Comparison of ENCODE assay signal across 1 cellular context in the genomic region with DNA sequence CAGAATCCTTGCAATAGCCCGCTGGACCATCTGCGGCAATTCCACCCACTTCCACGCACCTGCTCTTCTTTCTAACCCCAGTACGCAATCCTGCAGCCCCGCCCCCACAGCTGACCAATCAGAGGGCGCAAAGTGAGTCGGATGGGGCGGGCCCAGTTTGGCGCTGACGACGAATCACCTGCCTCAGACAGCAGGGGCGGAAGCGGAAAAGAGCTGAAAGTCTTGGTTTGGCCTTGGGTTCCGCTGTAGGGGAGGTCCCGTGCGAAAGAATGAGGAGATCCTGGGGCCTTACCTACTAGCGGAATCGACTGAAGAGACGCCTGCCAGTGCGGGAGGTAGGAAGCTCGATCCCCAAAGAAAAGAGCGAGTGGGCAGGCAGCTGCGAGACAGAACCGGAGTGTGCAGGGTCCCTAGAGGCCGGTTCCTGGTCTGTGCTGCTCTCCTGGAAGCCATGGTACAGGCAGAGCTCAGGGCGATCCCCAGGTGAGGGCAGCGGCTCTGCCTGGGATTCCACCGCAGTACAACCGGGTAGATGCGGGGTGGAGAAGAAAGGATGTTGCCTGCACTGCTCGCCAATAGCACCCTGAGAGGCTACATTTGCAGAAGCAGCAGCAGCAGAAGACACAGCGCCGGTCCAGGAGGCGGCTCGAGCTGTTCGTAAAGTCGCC.
A peak's percentile ranks its signal among the peaks of the same experiment; 100 is the strongest.
TF ChIP-seq lines count a peak whose summit lies in the region.

Gene TMEM184C (plus strand): TSS at position 225 of the 668 bp plus-strand sequence. CDS start 560 bp downstream, outside the sequence.

TF ChIP-seq in HepG2, 621 proteins besides CTCF, POLR2A, EP300 and RAD21 (continued from another document and continues in another):
- peak; percentile 13; the same call in 1 of the 2 replicates for TF ChIP-seq HOMEZ (CRISPR knock-in tag; IDR thresholded peaks at IDR 0.05; ENCODE audit: low read depth)
- no peak for TF ChIP-seq ATAD3A (CRISPR knock-in tag; IDR thresholded peaks at IDR 0.05)
- no peak for TF ChIP-seq SRSF4 (IDR thresholded peaks at IDR 0.05; ENCODE audit: low read depth, low read length, poor library complexity, severe bottlenecking)
- TF ChIP-seq HHEX (CRISPR knock-in tag; IDR thresholded peaks at IDR 0.05) = no peak
- no peak for TF ChIP-seq ZBTB8A (CRISPR knock-in tag; IDR thresholded peaks at IDR 0.05; ENCODE audit: borderline replicate concordance, low read depth)
- TF ChIP-seq, protein P1, sequence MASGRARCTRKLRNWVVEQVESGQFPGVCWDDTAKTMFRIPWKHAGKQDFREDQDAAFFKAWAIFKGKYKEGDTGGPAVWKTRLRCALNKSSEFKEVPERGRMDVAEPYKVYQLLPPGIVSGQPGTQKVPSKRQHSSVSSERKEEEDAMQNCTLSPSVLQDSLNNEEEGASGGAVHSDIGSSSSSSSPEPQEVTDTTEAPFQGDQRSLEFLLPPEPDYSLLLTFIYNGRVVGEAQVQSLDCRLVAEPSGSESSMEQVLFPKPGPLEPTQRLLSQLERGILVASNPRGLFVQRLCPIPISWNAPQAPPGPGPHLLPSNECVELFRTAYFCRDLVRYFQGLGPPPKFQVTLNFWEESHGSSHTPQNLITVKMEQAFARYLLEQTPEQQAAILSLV (CRISPR knock-in tag; IDR thresholded peaks at IDR 0.05; ENCODE audit: borderline replicate concordance) = peak; percentile 88; the same call in 1 of the 2 replicates
- TF ChIP-seq NPAS2 (CRISPR knock-in tag; IDR thresholded peaks at IDR 0.05; ENCODE audit: borderline replicate concordance) = no peak
- TF ChIP-seq, protein P2, sequence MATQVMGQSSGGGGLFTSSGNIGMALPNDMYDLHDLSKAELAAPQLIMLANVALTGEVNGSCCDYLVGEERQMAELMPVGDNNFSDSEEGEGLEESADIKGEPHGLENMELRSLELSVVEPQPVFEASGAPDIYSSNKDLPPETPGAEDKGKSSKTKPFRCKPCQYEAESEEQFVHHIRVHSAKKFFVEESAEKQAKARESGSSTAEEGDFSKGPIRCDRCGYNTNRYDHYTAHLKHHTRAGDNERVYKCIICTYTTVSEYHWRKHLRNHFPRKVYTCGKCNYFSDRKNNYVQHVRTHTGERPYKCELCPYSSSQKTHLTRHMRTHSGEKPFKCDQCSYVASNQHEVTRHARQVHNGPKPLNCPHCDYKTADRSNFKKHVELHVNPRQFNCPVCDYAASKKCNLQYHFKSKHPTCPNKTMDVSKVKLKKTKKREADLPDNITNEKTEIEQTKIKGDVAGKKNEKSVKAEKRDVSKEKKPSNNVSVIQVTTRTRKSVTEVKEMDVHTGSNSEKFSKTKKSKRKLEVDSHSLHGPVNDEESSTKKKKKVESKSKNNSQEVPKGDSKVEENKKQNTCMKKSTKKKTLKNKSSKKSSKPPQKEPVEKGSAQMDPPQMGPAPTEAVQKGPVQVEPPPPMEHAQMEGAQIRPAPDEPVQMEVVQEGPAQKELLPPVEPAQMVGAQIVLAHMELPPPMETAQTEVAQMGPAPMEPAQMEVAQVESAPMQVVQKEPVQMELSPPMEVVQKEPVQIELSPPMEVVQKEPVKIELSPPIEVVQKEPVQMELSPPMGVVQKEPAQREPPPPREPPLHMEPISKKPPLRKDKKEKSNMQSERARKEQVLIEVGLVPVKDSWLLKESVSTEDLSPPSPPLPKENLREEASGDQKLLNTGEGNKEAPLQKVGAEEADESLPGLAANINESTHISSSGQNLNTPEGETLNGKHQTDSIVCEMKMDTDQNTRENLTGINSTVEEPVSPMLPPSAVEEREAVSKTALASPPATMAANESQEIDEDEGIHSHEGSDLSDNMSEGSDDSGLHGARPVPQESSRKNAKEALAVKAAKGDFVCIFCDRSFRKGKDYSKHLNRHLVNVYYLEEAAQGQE (IDR thresholded peaks at IDR 0.05; ENCODE audit: borderline replicate concordance in 1 of 2, low read depth in 1 of 2, low read length in 2 of 2) = 0 out of 4 replicates have a peak, but pooled peaks of 1 of the 2 experiments have one; percentile 41
- no peak for TF ChIP-seq SAFB2 (CRISPR knock-in tag; IDR thresholded peaks at IDR 0.05; ENCODE audit: borderline replicate concordance, low read depth)
- no peak for TF ChIP-seq HMGA1 (CRISPR knock-in tag; conservative IDR thresholded peaks at IDR 0.05)
- TF ChIP-seq MATR3 (CRISPR knock-in tag; IDR thresholded peaks at IDR 0.05) = no peak
- no peak for TF ChIP-seq MED13 (CRISPR knock-in tag; IDR thresholded peaks at IDR 0.05)
- TF ChIP-seq KDM2A (CRISPR knock-in tag; IDR thresholded peaks at IDR 0.05; ENCODE audit: borderline replicate concordance, low read depth) = peak; percentile 78
- no peak for TF ChIP-seq MAF1 (CRISPR knock-in tag; IDR thresholded peaks at IDR 0.05; ENCODE audit: borderline replicate concordance)
- TF ChIP-seq HOXD1 (CRISPR knock-in tag; IDR thresholded peaks at IDR 0.05) = 0 out of 2 replicates have a peak, but pooled peaks have one; percentile 43
- TF ChIP-seq ZNF746 (CRISPR knock-in tag; IDR thresholded peaks at IDR 0.05) = 0 out of 2 replicates have a peak, but pooled peaks have one; percentile 23
- TF ChIP-seq ZNF484 (CRISPR knock-in tag; IDR thresholded peaks at IDR 0.05; ENCODE audit: borderline replicate concordance, low read depth) = no peak
- no peak for TF ChIP-seq ZSCAN30 (CRISPR knock-in tag; IDR thresholded peaks at IDR 0.05)
- TF ChIP-seq MYNN (CRISPR knock-in tag; IDR thresholded peaks at IDR 0.05; ENCODE audit: low read depth) = no peak
- TF ChIP-seq, protein P3, sequence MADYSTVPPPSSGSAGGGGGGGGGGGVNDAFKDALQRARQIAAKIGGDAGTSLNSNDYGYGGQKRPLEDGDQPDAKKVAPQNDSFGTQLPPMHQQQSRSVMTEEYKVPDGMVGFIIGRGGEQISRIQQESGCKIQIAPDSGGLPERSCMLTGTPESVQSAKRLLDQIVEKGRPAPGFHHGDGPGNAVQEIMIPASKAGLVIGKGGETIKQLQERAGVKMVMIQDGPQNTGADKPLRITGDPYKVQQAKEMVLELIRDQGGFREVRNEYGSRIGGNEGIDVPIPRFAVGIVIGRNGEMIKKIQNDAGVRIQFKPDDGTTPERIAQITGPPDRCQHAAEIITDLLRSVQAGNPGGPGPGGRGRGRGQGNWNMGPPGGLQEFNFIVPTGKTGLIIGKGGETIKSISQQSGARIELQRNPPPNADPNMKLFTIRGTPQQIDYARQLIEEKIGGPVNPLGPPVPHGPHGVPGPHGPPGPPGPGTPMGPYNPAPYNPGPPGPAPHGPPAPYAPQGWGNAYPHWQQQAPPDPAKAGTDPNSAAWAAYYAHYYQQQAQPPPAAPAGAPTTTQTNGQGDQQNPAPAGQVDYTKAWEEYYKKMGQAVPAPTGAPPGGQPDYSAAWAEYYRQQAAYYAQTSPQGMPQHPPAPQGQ (CRISPR knock-in tag; IDR thresholded peaks at IDR 0.05; ENCODE audit: borderline replicate concordance) = no peak
- no peak for TF ChIP-seq REL (CRISPR knock-in tag; conservative IDR thresholded peaks at IDR 0.05)
- peak; percentile 22; the same call in 1 of the 2 replicates for TF ChIP-seq MEF2D (CRISPR knock-in tag; IDR thresholded peaks at IDR 0.05)
- TF ChIP-seq ETV5 (CRISPR knock-in tag; IDR thresholded peaks at IDR 0.05; ENCODE audit: borderline replicate concordance) = no peak; the same call in 1 of the 2 replicates
- peak; percentile 95 for TF ChIP-seq ARID4A (CRISPR knock-in tag; IDR thresholded peaks at IDR 0.05; ENCODE audit: borderline replicate concordance)
- TF ChIP-seq HDAC1 (CRISPR knock-in tag; IDR thresholded peaks at IDR 0.05) = peak; percentile 78
- TF ChIP-seq, protein P4, sequence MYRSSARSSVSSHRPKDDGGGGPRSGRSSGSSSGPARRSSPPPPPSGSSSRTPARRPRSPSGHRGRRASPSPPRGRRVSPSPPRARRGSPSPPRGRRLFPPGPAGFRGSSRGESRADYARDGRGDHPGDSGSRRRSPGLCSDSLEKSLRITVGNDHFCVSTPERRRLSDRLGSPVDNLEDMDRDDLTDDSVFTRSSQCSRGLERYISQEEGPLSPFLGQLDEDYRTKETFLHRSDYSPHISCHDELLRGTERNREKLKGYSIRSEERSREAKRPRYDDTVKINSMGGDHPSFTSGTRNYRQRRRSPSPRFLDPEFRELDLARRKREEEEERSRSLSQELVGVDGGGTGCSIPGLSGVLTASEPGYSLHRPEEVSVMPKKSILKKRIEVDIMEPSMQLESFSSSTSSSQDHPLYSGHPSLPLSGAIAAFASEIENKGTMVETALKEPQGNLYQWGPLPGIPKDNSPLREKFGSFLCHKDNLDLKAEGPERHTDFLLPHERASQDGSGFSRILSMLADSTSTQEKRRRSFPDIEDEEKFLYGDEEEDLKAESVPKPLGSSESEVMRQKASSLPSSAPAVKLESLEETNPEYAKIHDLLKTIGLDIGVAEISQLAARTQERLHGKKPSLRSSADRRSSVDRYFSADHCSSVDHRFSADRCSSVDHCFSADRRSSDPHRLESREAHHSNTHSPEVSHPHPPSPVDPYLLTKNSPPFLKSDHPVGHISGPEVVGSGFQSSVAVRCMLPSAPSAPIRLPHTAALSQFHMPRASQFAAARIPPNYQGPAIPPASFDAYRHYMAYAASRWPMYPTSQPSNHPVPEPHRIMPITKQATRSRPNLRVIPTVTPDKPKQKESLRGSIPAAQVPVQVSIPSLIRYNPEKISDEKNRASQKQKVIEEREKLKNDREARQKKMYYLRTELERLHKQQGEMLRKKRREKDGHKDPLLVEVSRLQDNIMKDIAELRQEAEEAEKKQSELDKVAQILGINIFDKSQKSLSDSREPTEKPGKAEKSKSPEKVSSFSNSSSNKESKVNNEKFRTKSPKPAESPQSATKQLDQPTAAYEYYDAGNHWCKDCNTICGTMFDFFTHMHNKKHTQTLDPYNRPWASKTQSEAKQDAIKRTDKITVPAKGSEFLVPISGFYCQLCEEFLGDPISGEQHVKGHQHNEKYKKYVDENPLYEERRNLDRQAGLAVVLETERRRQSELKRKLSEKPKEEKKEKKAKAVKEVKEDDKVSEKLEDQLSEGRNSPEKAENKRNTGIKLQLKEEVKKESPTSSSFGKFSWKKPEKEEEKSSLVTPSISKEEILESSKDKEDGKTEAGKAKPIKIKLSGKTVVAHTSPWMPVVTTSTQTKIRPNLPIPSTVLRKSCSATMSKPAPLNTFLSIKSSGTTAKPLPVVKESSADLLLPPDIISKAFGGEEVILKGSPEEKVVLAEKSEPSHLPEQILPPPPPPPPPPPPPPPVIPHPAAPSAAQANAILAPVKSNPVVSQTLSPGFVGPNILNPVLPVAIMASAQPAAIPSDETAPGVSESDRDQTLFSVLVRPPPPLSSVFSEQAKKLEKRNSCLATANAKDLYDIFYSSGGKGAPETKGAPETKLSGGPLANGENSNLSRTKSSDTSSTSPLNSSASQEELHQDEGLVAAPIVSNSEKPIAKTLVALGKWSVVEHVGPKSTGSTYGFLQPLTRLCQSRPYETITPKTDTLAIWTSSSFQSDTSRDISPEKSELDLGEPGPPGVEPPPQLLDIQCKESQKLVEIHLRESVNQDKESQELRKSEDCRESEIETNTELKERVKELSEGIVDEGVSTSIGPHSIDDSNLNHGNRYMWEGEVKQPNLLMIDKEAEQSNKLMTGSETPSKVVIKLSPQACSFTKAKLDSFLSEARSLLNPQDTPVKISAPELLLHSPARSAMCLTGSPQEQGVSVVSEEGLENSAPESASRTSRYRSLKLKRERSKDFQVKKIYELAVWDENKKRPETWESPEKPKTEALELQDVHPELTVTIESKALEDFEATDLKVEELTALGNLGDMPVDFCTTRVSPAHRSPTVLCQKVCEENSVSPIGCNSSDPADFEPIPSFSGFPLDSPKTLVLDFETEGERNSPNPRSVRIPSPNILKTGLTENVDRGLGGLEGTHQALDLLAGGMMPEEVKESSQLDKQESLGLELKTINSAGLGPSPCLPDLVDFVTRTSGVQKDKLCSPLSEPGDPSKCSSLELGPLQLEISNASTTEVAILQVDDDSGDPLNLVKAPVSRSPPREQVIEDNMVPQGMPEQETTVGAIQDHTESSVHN (CRISPR knock-in tag; IDR thresholded peaks at IDR 0.05) = no peak
- no peak for TF ChIP-seq ZNF790 (CRISPR knock-in tag; IDR thresholded peaks at IDR 0.05; ENCODE audit: borderline replicate concordance)
- no peak for TF ChIP-seq ZKSCAN1 (IDR thresholded peaks at IDR 0.05; ENCODE audit: low read length)
- 0 out of 2 replicates have a peak, but pooled peaks have one; percentile 60 for TF ChIP-seq ZNF83 (CRISPR knock-in tag; IDR thresholded peaks at IDR 0.05; ENCODE audit: borderline replicate concordance)
- no peak for TF ChIP-seq EEA1 (CRISPR knock-in tag; IDR thresholded peaks at IDR 0.05; ENCODE audit: borderline replicate concordance)
- TF ChIP-seq ZNF317 (CRISPR knock-in tag; IDR thresholded peaks at IDR 0.05) = no peak
- TF ChIP-seq ZNF547 (CRISPR knock-in tag; IDR thresholded peaks at IDR 0.05) = no peak; the same call in 1 of the 2 replicates
- no peak for TF ChIP-seq ZNF616 (CRISPR knock-in tag; IDR thresholded peaks at IDR 0.05; ENCODE audit: low read depth)
- TF ChIP-seq ZNF556 (CRISPR knock-in tag; IDR thresholded peaks at IDR 0.05; ENCODE audit: borderline replicate concordance) = 0 out of 2 replicates have a peak, but pooled peaks have one; percentile 20
- no peak for TF ChIP-seq ZNF34 (CRISPR knock-in tag; IDR thresholded peaks at IDR 0.05; ENCODE audit: borderline replicate concordance)
